Comparison of ENCODE assay signal across 34 cellular contexts in the genomic region with DNA sequence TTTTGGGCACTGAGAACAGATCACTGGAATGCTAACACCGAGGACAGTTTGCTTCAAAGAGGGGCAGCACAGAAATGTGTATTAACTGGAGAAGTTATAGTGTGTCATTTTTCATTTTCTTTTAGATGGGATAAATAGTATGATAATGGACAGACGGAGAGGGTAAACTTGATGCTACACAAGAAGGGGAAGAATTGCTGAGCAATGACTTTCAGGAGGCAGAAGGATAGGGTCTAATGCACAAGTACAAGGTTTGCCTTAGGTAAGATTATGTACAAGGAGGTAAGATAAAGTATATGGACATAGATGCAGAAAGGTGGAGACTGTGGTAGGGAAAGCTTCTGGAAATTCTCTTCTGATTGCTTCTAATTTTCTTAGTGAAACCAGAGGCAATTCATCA. TPM values are rescaled to one million over a fixed set of nuclear protein-coding genes. Genes with fewer than 3 reads are reported as not detected.
A peak's percentile ranks its signal among the peaks of the same experiment; 100 is the strongest.
DNase-seq lines count a peak whose midpoint lies in the region; ATAC-seq, FAIRE-seq and TF ChIP-seq lines count a peak whose summit lies in the region.
"Had no signal": no experiment of that assay in that cellular context is flagged by ENCODE, and none has a peak within 500 bp of the region (broad histone marks: within the 10 kb centered on the region; RNA-seq: fewer than 3 reads in every experiment).

No MANE protein-coding gene starts in this region.

- no peaks in the 10 kb centered on the region; a peak in 1 of 5 replicates for H3K27me3 ChIP-seq in HepG2 (ENCODE audit: control insufficient read depth in 1 of 2, insufficient read depth in 2 of 2, low read length in 2 of 2)
- no peaks in the 10 kb centered on the region for H3K27me3 ChIP-seq in right lobe of liver
- peaks cover 4% of the 10 kb centered on the region for H3K27me3 ChIP-seq in IMR-90 (ENCODE audit: control insufficient read depth, insufficient read depth, low read length)
- no peaks in the 10 kb centered on the region for H3K27me3 ChIP-seq in H1 (replicated peaks in 1 of 4; ENCODE audit: control insufficient read depth in 3 of 4, extremely low read depth in 1 of 4, insufficient read depth in 3 of 4, low read length in 3 of 4)
- H3K27me3 ChIP-seq in HAP-1 (ENCODE audit: low read depth) = no peaks in the 10 kb centered on the region
- H3K27me3 ChIP-seq: BLaER1; BLaER1 treated with 17β-estradiol and CSF1 and Interleukin-3, amounts not matched to agents 10 nM and 100 nM had no signal

- H3K14ac ChIP-seq in IMR-90 (replicated peaks; ENCODE audit: low read depth, low read length) (no peak overlapping the region), H1 (ENCODE audit: insufficient read length) (no peak overlapping the region)

- BruUV-seq in HepG2 (replicated peaks; lab: Mats Ljungman, UMichigan) (no TSS peak), IMR-90 (replicated peaks; lab: Mats Ljungman, UMichigan) (no TSS peak)

- no peak for TF ChIP-seq EP300 in HepG2 (IDR thresholded peaks at IDR 0.05; ENCODE audit: low read depth in 2 of 2, low read length in 2 of 2)
- TF ChIP-seq EP300 in HepG2 (CRISPR knock-in tag; IDR thresholded peaks at IDR 0.05; ENCODE audit: borderline replicate concordance) = no peak
- no peak for TF ChIP-seq EP300 in A549 (IDR thresholded peaks at IDR 0.05)
- TF ChIP-seq EP300 in H1 (IDR thresholded peaks at IDR 0.05; ENCODE audit: borderline replicate concordance in 1 of 2, low read depth in 2 of 2, low read length in 2 of 2) = no peak

- intact Hi-C loops in HepG2 (cut with micrococcal nuclease; ENCODE audit: unreplicated experiment) (no loop called here), right lobe of liver (cut with DNase I) (no loop called here), IMR-90 (cut with micrococcal nuclease) (no loop called here), mucosa of descending colon (cut with DNase I, micrococcal nuclease) (no loop called here)

- no peak overlapping the region for H2BK5ac ChIP-seq in IMR-90 (ENCODE audit: low read depth, low read length, poor library complexity, severe bottlenecking)
- no peak overlapping the region for H2BK5ac ChIP-seq in H1 (ENCODE audit: low read depth, low read length)

- H4K8ac ChIP-seq in IMR-90 (ENCODE audit: low read depth in 2 of 2, low read length in 2 of 2) = no peak overlapping the region
- H4K8ac ChIP-seq in H1 (ENCODE audit: extremely low read depth, insufficient read depth, low read length) = no peak overlapping the region

- H3K4me2 ChIP-seq in HepG2 (ENCODE audit: low read depth, low read length) = no peak overlapping the region
- H3K4me2 ChIP-seq in A549 = no peak overlapping the region
- H3K4me2 ChIP-seq in IMR-90 (ENCODE audit: low read depth, low read length) = no peak overlapping the region
- H3K4me2 ChIP-seq in H1 (ENCODE audit: insufficient read depth in 1 of 2, low read depth in 2 of 2, low read length in 2 of 2) = no peak overlapping the region
- H3K4me2 ChIP-seq: BLaER1; BLaER1 treated with 17β-estradiol and CSF1 and Interleukin-3, amounts not matched to agents 10 nM and 100 nM had no signal

- DNase-seq in HepG2 (ENCODE audit: low spot score) = no peak
- no peak for DNase-seq in right lobe of liver
- no peak for DNase-seq in A549 (ENCODE audit: low read depth in 1 of 2, low spot score in 1 of 2)
- no peak for DNase-seq in IMR-90
- no peak for DNase-seq in H1 (ENCODE audit: low read depth in 1 of 2, low spot score in 2 of 2)
- DNase-seq in mucosa of descending colon = no peak
- no peak for DNase-seq in HAP-1 (ENCODE audit: low spot score in 2 of 2)
- no peak for DNase-seq in caudate nucleus (lab: John Stamatoyannopoulos, UW)
- DNase-seq: 8988T; ACHN; AML-193; BE2C; C1 segment of cervical spinal cord; Caco-2; Calu3; CD4-positive, alpha-beta memory T cell; CD4-positive, alpha-beta T cell; CD4-positive, CD25-positive, alpha-beta regulatory T cell; CD8-positive, alpha-beta memory T cell; CD8-positive, alpha-beta T cell; COR-L47; DMS 273 treated with DMSO at 0.1 percent for 48 hours; DMS153; DMS53; DMS79; DMS79 treated with DMSO at 0.1 percent for 48 hours; DND-41; EL had no signal

- H3K9me1 ChIP-seq in IMR-90 (ENCODE audit: insufficient read depth, low read length) = no peaks in the 10 kb centered on the region

- no peak overlapping the region for H3K56ac ChIP-seq in IMR-90 (ENCODE audit: extremely low read depth, insufficient read depth, low read length)
- H3K56ac ChIP-seq in H1 (replicated peaks; ENCODE audit: insufficient read length, low read depth, low read length) = no peak overlapping the region

- no peak overlapping the region for H3K4me3 ChIP-seq in HepG2 (replicated peaks in 1 of 3; ENCODE audit: insufficient read depth in 1 of 3, low read depth in 2 of 3, low read length in 3 of 3)
- H3K4me3 ChIP-seq in right lobe of liver = no peak overlapping the region
- no peak overlapping the region for H3K4me3 ChIP-seq in A549
- no peak overlapping the region for H3K4me3 ChIP-seq in IMR-90 (ENCODE audit: insufficient read depth, low read depth, low read length)
- H3K4me3 ChIP-seq in H1 (ENCODE audit: extremely low read depth in 1 of 4, insufficient read depth in 2 of 4, low read depth in 3 of 4, low read length in 4 of 4) = no peak overlapping the region
- H3K4me3 ChIP-seq in mucosa of descending colon = no peak overlapping the region
- H3K4me3 ChIP-seq in HAP-1 = no peak overlapping the region
- H3K4me3 ChIP-seq: BLaER1; BLaER1 treated with 17β-estradiol and CSF1 and Interleukin-3, amounts not matched to agents 10 nM and 100 nM had no signal

- no peak overlapping the region for H2BK12ac ChIP-seq in H1 (ENCODE audit: low read depth, low read length)

- no peak overlapping the region for H2AFZ ChIP-seq in HepG2 (ENCODE audit: low read length)
- no peak overlapping the region for H2AFZ ChIP-seq in IMR-90 (replicated peaks; ENCODE audit: low read length, poor library complexity)
- no peak overlapping the region for H2AFZ ChIP-seq in H1 (ENCODE audit: low read length)

- H3K23ac ChIP-seq in IMR-90 (ENCODE audit: low read depth, low read length) (no peak overlapping the region), H1 (ENCODE audit: insufficient read length) (no peak overlapping the region)

- TF ChIP-seq POLR2A in HepG2 (IDR thresholded peaks at IDR 0.05; ENCODE audit: insufficient read depth in 1 of 2, low read depth in 2 of 2, low read length in 2 of 2) (no peak), right lobe of liver (IDR thresholded peaks at IDR 0.05) (no peak), A549 (IDR thresholded peaks at IDR 0.05; ENCODE audit: low read length) (no peak), IMR-90 (IDR thresholded peaks at IDR 0.05; ENCODE audit: low read depth, low read length) (no peak), H1 (IDR thresholded peaks at IDR 0.05; ENCODE audit: control extremely low read depth in 1 of 2, low read depth in 2 of 2, low read length in 2 of 2) (no peak)

- H3K36me3 ChIP-seq in HepG2 (replicated peaks in 1 of 2; ENCODE audit: control insufficient read depth in 1 of 2, insufficient read depth in 2 of 2, low read length in 2 of 2) (no peaks in the 10 kb centered on the region), right lobe of liver (no peaks in the 10 kb centered on the region), IMR-90 (ENCODE audit: control insufficient read depth, insufficient read depth, low read length) (no peaks in the 10 kb centered on the region), H1 (ENCODE audit: control insufficient read depth in 2 of 4, insufficient read depth in 4 of 4, low read length in 3 of 4) (no peaks in the 10 kb centered on the region), mucosa of descending colon (ENCODE audit: low read depth) (no peaks in the 10 kb centered on the region), HAP-1 (replicated peaks) (no peaks in the 10 kb centered on the region)
- H3K36me3 ChIP-seq: BE2C; BLaER1; BLaER1 treated with 17β-estradiol and CSF1 and Interleukin-3, amounts not matched to agents 10 nM and 100 nM had no signal

- H2AK5ac ChIP-seq in IMR-90 (ENCODE audit: low read depth, low read length) = no peak overlapping the region
- peak overlapping the region; percentile 24; the same call in 1 of the 2 replicates for H2AK5ac ChIP-seq in H1 (ENCODE audit: low read depth, low read length)

- TF ChIP-seq RAD21 in HepG2 (CRISPR knock-in tag; IDR thresholded peaks at IDR 0.05) (no peak), A549 (conservative IDR thresholded peaks at IDR 0.05 in 1 of 2, IDR thresholded peaks at IDR 0.05 in 1 of 2) (no peak), IMR-90 (IDR thresholded peaks at IDR 0.05; ENCODE audit: low read length) (no peak), H1 (IDR thresholded peaks at IDR 0.05 in 1 of 2, conservative IDR thresholded peaks at IDR 0.05 in 1 of 2; ENCODE audit: low read depth in 2 of 2, low read length in 2 of 2) (no peak)

- H3K23me2 ChIP-seq in H1 (ENCODE audit: low read depth, low read length) = no peaks in the 10 kb centered on the region

- FAIRE-seq in HepG2 (lab: Jason Lieb, UNC) (no peak), A549 (lab: Jason Lieb, UNC) (no peak), H1 (lab: Jason Lieb, UNC) (no peak)
- FAIRE-seq: A204.1, D721Med had no signal

- H4K91ac ChIP-seq in IMR-90 (ENCODE audit: insufficient read depth, low read depth, low read length) = no peak overlapping the region
- H4K91ac ChIP-seq in H1 (replicated peaks; ENCODE audit: insufficient read length, low read length) = no peak overlapping the region

- H4K5ac ChIP-seq in IMR-90 (ENCODE audit: low read depth, low read length) (no peak overlapping the region), H1 (ENCODE audit: insufficient read length, low read depth, low read length) (no peak overlapping the region)

- no peak overlapping the region for H3K9ac ChIP-seq in HepG2 (ENCODE audit: insufficient read depth, low read depth, low read length)
- H3K9ac ChIP-seq in IMR-90 (ENCODE audit: low read depth, low read length) = no peak overlapping the region
- no peak overlapping the region for H3K9ac ChIP-seq in H1 (replicated peaks in 1 of 4; ENCODE audit: extremely low read depth in 1 of 4, low read depth in 3 of 4, low read length in 3 of 4)
- H3K9ac ChIP-seq: BLaER1; BLaER1 treated with 17β-estradiol and CSF1 and Interleukin-3, amounts not matched to agents 10 nM and 100 nM had no signal

- H3K79me2 ChIP-seq in HepG2 (ENCODE audit: insufficient read depth, low read length) (no peaks in the 10 kb centered on the region), H1 (ENCODE audit: control insufficient read depth in 1 of 2, insufficient read depth in 2 of 2, low read length in 2 of 2) (no peaks in the 10 kb centered on the region)

- H3K18ac ChIP-seq in IMR-90 (ENCODE audit: low read depth, low read length) = no peak overlapping the region
- no peak overlapping the region for H3K18ac ChIP-seq in H1 (ENCODE audit: extremely low read depth, low read length)

- no peaks in the 10 kb centered on the region for H3K9me3 ChIP-seq in HepG2 (ENCODE audit: low read length)
- H3K9me3 ChIP-seq in right lobe of liver = no peaks in the 10 kb centered on the region
- no peaks in the 10 kb centered on the region for H3K9me3 ChIP-seq in A549
- no peaks in the 10 kb centered on the region for H3K9me3 ChIP-seq in IMR-90 (ENCODE audit: control insufficient read depth, insufficient read depth, low read length)
- no peaks in the 10 kb centered on the region for H3K9me3 ChIP-seq in H1 (ENCODE audit: insufficient read depth in 2 of 2, low read depth in 1 of 2, low read length in 1 of 2)
- no peaks in the 10 kb centered on the region for H3K9me3 ChIP-seq in mucosa of descending colon
- H3K9me3 ChIP-seq in HAP-1 = no peaks in the 10 kb centered on the region
- H3K9me3 ChIP-seq: BE2C; BLaER1; BLaER1 treated with 17β-estradiol and CSF1 and Interleukin-3, amounts not matched to agents 10 nM and 100 nM; Caco-2 had no signal

- H2BK15ac ChIP-seq in IMR-90 (ENCODE audit: low read depth, low read length) (no peak overlapping the region), H1 (ENCODE audit: low read length) (no peak overlapping the region)

- H3K79me1 ChIP-seq in IMR-90 (ENCODE audit: low read depth in 1 of 2, low read length in 2 of 2) = no peaks in the 10 kb centered on the region
- no peaks in the 10 kb centered on the region for H3K79me1 ChIP-seq in H1 (ENCODE audit: low read depth, low read length)

- TF ChIP-seq CTCF in HepG2 (CRISPR knock-in tag; IDR thresholded peaks at IDR 0.05) (no peak), right lobe of liver (IDR thresholded peaks at IDR 0.05) (no peak), A549 (IDR thresholded peaks at IDR 0.05) (no peak), IMR-90 (conservative IDR thresholded peaks at IDR 0.05; ENCODE audit: low read depth, low read length) (no peak), H1 (IDR thresholded peaks at IDR 0.05; ENCODE audit: control extremely low read depth in 1 of 3, insufficient read depth in 1 of 3, low read depth in 1 of 3, low read length in 3 of 3) (no peak), mucosa of descending colon (IDR thresholded peaks at IDR 0.05) (no peak)

- dilution Hi-C loops in IMR-90 (cut with HindIII; ENCODE audit: low sequenced_read_pairs, unreplicated experiment) = no loop called here

- no peak overlapping the region for H3K4ac ChIP-seq in IMR-90 (ENCODE audit: low read depth, low read length)
- H3K4ac ChIP-seq in H1 (replicated peaks; ENCODE audit: insufficient read length, low read depth, low read length) = no peak overlapping the region

- in situ Hi-C loops in HepG2 (cut with HindIII; ENCODE audit: extremely low pct_ligation_motif_present, low pct_unique_long_range_greater_than_20kb) = no loop called here
- in situ Hi-C loops in IMR-90 (cut with MboI; ENCODE audit: low sequenced_read_pairs) = no loop called here
- in situ Hi-C loops in HAP-1 (cut with MboI; ENCODE audit: low sequenced_read_pairs) = no loop called here

- H3K4me1 ChIP-seq in HepG2 (ENCODE audit: insufficient read depth, low read length) (no peaks in the 10 kb centered on the region), right lobe of liver (no peaks in the 10 kb centered on the region), A549 (no peaks in the 10 kb centered on the region), IMR-90 (ENCODE audit: control insufficient read depth, insufficient read depth, low read length) (no peaks in the 10 kb centered on the region), H1 (replicated peaks in 1 of 4; ENCODE audit: control insufficient read depth in 3 of 4, insufficient read depth in 4 of 4, low read length in 3 of 4) (no peaks in the 10 kb centered on the region), mucosa of descending colon (ENCODE audit: low read depth) (no peaks in the 10 kb centered on the region), HAP-1 (no peaks in the 10 kb centered on the region)
- H3K4me1 ChIP-seq: BE2C; BLaER1; BLaER1 treated with 17β-estradiol and CSF1 and Interleukin-3, amounts not matched to agents 10 nM and 100 nM; Caco-2 had no signal

- CTCF ChIA-PET in HepG2 (lab: Yijun Ruan, JAX; ENCODE audit: low intra/inter-chr PET ratio, low total read pairs) (no interaction called here), A549 (lab: Yijun Ruan, JAX) (no interaction called here), IMR-90 (lab: Yijun Ruan, JAX) (interaction anchor here (1.4 kb wide), 1 partner anchor 9 kb away, joined by 3 read pairs; no protein-coding TSS in a partner anchor), H1 (lab: Charles Lee; ENCODE audit: partially characterized antibody) (interaction anchor here (0.6 to 1.8 kb wide), 3 partner anchors 9 to 1592 kb away, joined by 3 to 5 read pairs (median 3); no protein-coding TSS in a partner anchor)

- H2BK20ac ChIP-seq in IMR-90 (ENCODE audit: low read depth, low read length) (no peak overlapping the region), H1 (ENCODE audit: low read length) (no peak overlapping the region)

- POLR2A ChIA-PET in HepG2 (lab: Yijun Ruan, JAX) = no interaction called here
- POLR2A ChIA-PET in A549 (lab: Yijun Ruan, JAX) = no interaction called here
- POLR2A ChIA-PET in IMR-90 (lab: Charles Lee; ENCODE audit: unreplicated experiment) = no interaction called here
- POLR2A ChIA-PET in H1 (lab: Charles Lee; ENCODE audit: partially characterized antibody) = no interaction called here

- H3K27ac ChIP-seq in HepG2 (ENCODE audit: extremely low read length, insufficient read depth, low read length) (no peak overlapping the region), right lobe of liver (no peak overlapping the region), A549 (no peak overlapping the region), IMR-90 (ENCODE audit: insufficient read depth, low read length) (no peak overlapping the region), H1 (ENCODE audit: low read depth, low read length) (no peak overlapping the region), caudate nucleus (ENCODE audit: low read depth, low read length) (no peak overlapping the region)
- H3K27ac ChIP-seq: 22Rv1; BLaER1; BLaER1 treated with 17β-estradiol and CSF1 and Interleukin-3, amounts not matched to agents 10 nM and 100 nM; C4-2B had no signal

- H2AK9ac ChIP-seq in IMR-90 (replicated peaks; ENCODE audit: low read depth, low read length, poor library complexity) = no peak overlapping the region

- ATAC-seq in HepG2 (no peak), right lobe of liver (no peak), A549 (no peak), IMR-90 (ENCODE audit: low read depth) (no peak), mucosa of descending colon (no peak)
- ATAC-seq: CD8-positive, alpha-beta T cell had no signal

- H4K20me1 ChIP-seq in HepG2 (ENCODE audit: insufficient read depth, low read length) (no peaks in the 10 kb centered on the region), IMR-90 (ENCODE audit: insufficient read depth, low read length) (no peaks in the 10 kb centered on the region), H1 (replicated peaks in 1 of 2; ENCODE audit: control insufficient read depth in 1 of 2, insufficient read depth in 2 of 2, low read length in 2 of 2) (no peaks in the 10 kb centered on the region)
- H4K20me1 ChIP-seq: BLaER1; BLaER1 treated with 17β-estradiol and CSF1 and Interleukin-3, amounts not matched to agents 10 nM and 100 nM had no signal

- H2BK120ac ChIP-seq in IMR-90 (ENCODE audit: low read depth, low read length) (no peak overlapping the region), H1 (replicated peaks; ENCODE audit: low read depth, low read length) (no peak overlapping the region)

- 49% methylated on average over 2 of the region's 2 CpGs for WGBS in HepG2 (ENCODE audit: low lambda C conversion rate)
- WGBS in right lobe of liver (ENCODE audit: insufficient coverage, low coverage, low lambda C conversion rate, missing lambda C conversion rate) = 63% methylated on average over 2 of the region's 2 CpGs
- WGBS in A549 (ENCODE audit: missing lambda C conversion rate) = 49% methylated on average over 2 of the region's 2 CpGs
- 66% methylated on average over 2 of the region's 2 CpGs; no CpG with 5 or more reads in 1 of the 2 experiments for WGBS in IMR-90 (ENCODE audit: extremely low coverage in 2 of 2, insufficient read length in 1 of 2), 2 experiments
- 94% methylated on average over 2 of the region's 2 CpGs; no CpG with 5 or more reads in 1 of the 2 experiments for WGBS in H1 (ENCODE audit: extremely low coverage in 1 of 2, insufficient coverage in 1 of 2, insufficient read length in 1 of 2, insufficient replicate concordance in 2 of 2, low coverage in 1 of 2, low lambda C conversion rate in 2 of 2, missing lambda C conversion rate in 1 of 2), 2 experiments

RNA-seq across cellular contexts. Expression of a gene that starts 32.3 kb away (rescaled TPM):
- total RNA-seq in HepG2 (2016; rRNA removed; fragmentation: Illumina TruSeq; extraction: Trizol) (17.3 and 28.8 TPM in 2 replicates), right lobe of liver (10 to 100 TPM in 4 of 6 experiments, 1 to 10 TPM in 2; 7.0 to 18.7 (median 10.3) TPM), IMR-90 (2012; rRNA removed) (13.4 and 21.7 TPM in 2 replicates), mucosa of descending colon (10 to 100 TPM; 10.5 to 28.2 (median 13.1) TPM)
- total RNA-seq in HepG2 (2016; cell fraction: cytosol; rRNA removed; fragmentation: Illumina TruSeq; extraction: Trizol; ENCODE audit: low read depth) = 1.2 TPM in 2 replicates
- 16.7 and 29.7 TPM in 2 replicates for total RNA-seq in HepG2 (2016; cell fraction: insoluble cytoplasmic fraction; rRNA removed; fragmentation: Illumina TruSeq; extraction: Trizol)
- 7.4 and 8.9 TPM in 2 replicates for total RNA-seq in HepG2 (2016; cell fraction: membrane; rRNA removed; fragmentation: Illumina TruSeq; extraction: Trizol)
- 14.8 and 15.2 TPM in 2 replicates for total RNA-seq in HepG2 (2016; cell fraction: nucleus; rRNA removed; fragmentation: Illumina TruSeq; extraction: Trizol)
- polyA plus RNA-seq in HepG2 (2011; rRNA removed) (6.4 and 9.7 TPM in 2 replicates), A549 (2011; rRNA removed) (24.1 and 29.9 TPM in 2 replicates), A549 (2017; fragmentation: RNase III; extraction: RNeasy Plus Mini Kit Qiagen cat#74134 plus additional on column Dnase treatment) (13.2 to 15.4 TPM (median 14.8 TPM) in 3 replicates), IMR-90 (2012; rRNA removed) (4.2 and 5.0 TPM in 2 replicates), H1 (2011; rRNA removed) (2.6 and 4.3 TPM in 2 replicates)
- polyA plus RNA-seq in HepG2 (2011; cell fraction: cytosol; rRNA removed) = 4.2 and 5.5 TPM in 2 replicates
- polyA plus RNA-seq in HepG2 (2011; cell fraction: nucleus; rRNA removed) = 2.1 and 2.3 TPM in 2 replicates
- 7.1 and 9.0 TPM in 2 replicates for polyA plus RNA-seq in HepG2 (2012)
- 0.44 and 0.54 TPM in 2 replicates for polyA plus RNA-seq in HepG2 (2016; cell fraction: cytosol; fragmentation: Illumina TruSeq; extraction: Trizol; ENCODE audit: low read depth)
- 23.4 and 26.0 TPM in 2 replicates for polyA plus RNA-seq in HepG2 (2016; cell fraction: insoluble cytoplasmic fraction; fragmentation: Illumina TruSeq; extraction: Trizol; ENCODE audit: low read depth)
- polyA plus RNA-seq in HepG2 (2016; cell fraction: membrane; fragmentation: Illumina TruSeq; extraction: Trizol; ENCODE audit: low read depth) = 2.5 and 3.4 TPM in 2 replicates
- polyA plus RNA-seq in HepG2 (2016; cell fraction: nucleus; fragmentation: Illumina TruSeq; extraction: Trizol; ENCODE audit: insufficient read depth, low read depth) = 12.2 and 12.6 TPM in 2 replicates
- polyA minus RNA-seq in HepG2 (2011; rRNA and poly(A)+ RNA removed; ENCODE audit: low replicate concordance) = 8.7 and 20.6 TPM in 2 replicates
- 13.6 and 15.7 TPM in 2 replicates for polyA minus RNA-seq in HepG2 (2011; cell fraction: cytosol; rRNA and poly(A)+ RNA removed)
- polyA minus RNA-seq in HepG2 (2011; cell fraction: nucleus; rRNA and poly(A)+ RNA removed) = 15.2 and 16.4 TPM in 2 replicates
- polyA plus RNA-seq in A549 (2012; cell fraction: cytosol; rRNA removed) = 6.0 and 7.4 TPM in 2 replicates
- 3.4 and 4.0 TPM in 2 replicates for polyA plus RNA-seq in A549 (2012; cell fraction: nucleus; rRNA removed)
- polyA minus RNA-seq in A549 (2011; rRNA and poly(A)+ RNA removed) = 12.4 and 13.2 TPM in 2 replicates
- 1.7 and 2.1 TPM in 2 replicates for polyA plus RNA-seq in IMR-90 (2012; cell fraction: cytosol; rRNA removed)
- 1.6 and 3.2 TPM in 2 replicates for polyA plus RNA-seq in IMR-90 (2012; cell fraction: nucleus; rRNA removed; ENCODE audit: low replicate concordance)
- total RNA-seq in H1 (2021; fragmentation: NEBNext Ultra II Directional; extraction: Animal tissue kit (Norgen Biotek cat#: 25700)) = 15.4 TPM in 2 replicates
- 4.9 TPM for polyA plus RNA-seq in H1 (2011; cell fraction: cytosol; rRNA removed)
- 2.1 TPM for polyA plus RNA-seq in H1 (2011; cell fraction: nucleus; rRNA removed)
- polyA plus RNA-seq in H1 (2012, experiment 1 of 2) = 3.5 to 8.1 TPM (median 4.3 TPM) in 4 replicates
- 0.47 TPM for polyA plus RNA-seq in H1 (2012, experiment 2 of 2)
- 12.9 TPM for polyA plus RNA-seq in H1 (2013, experiment 1 of 2)
- polyA plus RNA-seq in H1 (2013, experiment 2 of 2) = 11.7 TPM
- 9.0 and 16.1 TPM in 2 replicates for polyA minus RNA-seq in H1 (2011; rRNA and poly(A)+ RNA removed)
- 6.9 TPM for polyA minus RNA-seq in H1 (2011; cell fraction: cytosol; rRNA and poly(A)+ RNA removed)
- 14.3 TPM for polyA minus RNA-seq in H1 (2011; cell fraction: nucleus; rRNA and poly(A)+ RNA removed)

Comparison
In these comparisons a context has a peak if more than half of its experiments do, and no peak if none do; other contexts are left out.
1. CTCF ChIA-PET loops: an anchor here in IMR-90 (1.4 kb wide) and H1 (0.6 to 1.8 kb wide); none called in HepG2 and A549.